26 cellular contexts compared by ENCODE assay signal in genomic region chr5:172724658-172725183, GRCh38.
"Had no signal": no experiment of that assay in that cellular context is flagged by ENCODE, and none has a peak within 500 bp of the region (broad histone marks: within the 10 kb centered on the region; RNA-seq: fewer than 3 reads in every experiment).

No MANE protein-coding gene starts in this region.

- H3K9me3 Mint-ChIP-seq: activated B cell treated with CpG ODN at 0.5 μM for 24 hours; activated T-cell treated with anti-CD3 and anti-CD28 coated beads, Interleukin-2, amount 50 U/mL, for 24 hours; activated T-helper 2 cell treated with anti-CD3 and anti-CD28 coated beads, Interferon-gamma antibody, Interleukin-2, Interleukin-4, amounts not matched to agents 10 μg/mL and 5 μg/mL and 100 μg/mL, durations not matched to agents 14 hours and 24 hours and 36 hours; central memory CD8-positive, alpha-beta T cell; memory B cell; nephron progenitor cell; stimulated activated naive B cell treated with anti-CD40 and anti-IgM and Interleukin-4, amounts not matched to agents 10 μg/mL and 1 μg/mL and 100 μg/mL, for 72 hours; T-helper 1 cell treated with Interleukin-12 subunit alpha and Interleukin-12 subunit beta and Interleukin-4 antibody, amounts not matched to agents 30 μg/mL and 1 μg/mL, for 36 hours had no signal

- H3K4me1 Mint-ChIP-seq: activated B cell treated with CpG ODN at 0.5 μM for 24 hours; memory B cell; stimulated activated naive B cell treated with anti-CD40 and anti-IgM and Interleukin-4, amounts not matched to agents 10 μg/mL and 1 μg/mL and 100 μg/mL, for 72 hours had no signal

- H3K27ac Mint-ChIP-seq: activated B cell treated with CpG ODN at 0.5 μM for 24 hours; activated CD4-positive, alpha-beta T cell treated with anti-CD3 and anti-CD28 coated beads for 36 hours; activated naive CD8-positive, alpha-beta T cell; activated T-cell treated with anti-CD3 and anti-CD28 coated beads, Interleukin-2, amount 50 U/mL, for 24 hours; activated T-helper 2 cell treated with anti-CD3 and anti-CD28 coated beads, Interferon-gamma antibody, Interleukin-2, Interleukin-4, amounts not matched to agents 10 μg/mL and 5 μg/mL and 100 μg/mL, durations not matched to agents 14 hours and 24 hours and 36 hours; memory B cell; nephron progenitor cell; stimulated activated naive B cell treated with anti-CD40 and anti-IgM and Interleukin-4, amounts not matched to agents 10 μg/mL and 1 μg/mL and 100 μg/mL, for 72 hours; T-helper 1 cell treated with Interleukin-12 subunit alpha and Interleukin-12 subunit beta and Interleukin-4 antibody, amounts not matched to agents 30 μg/mL and 1 μg/mL, for 36 hours had no signal

- H3K9me3 ChIP-seq: adrenal gland, ascending aorta, heart right ventricle had no signal

- H3K36me3 ChIP-seq: adrenal gland, ascending aorta, heart right ventricle had no signal

- H3K36me3 Mint-ChIP-seq: activated naive CD8-positive, alpha-beta T cell; memory B cell; stimulated activated naive B cell treated with anti-CD40 and anti-IgM and Interleukin-4, amounts not matched to agents 10 μg/mL and 1 μg/mL and 100 μg/mL, for 72 hours had no signal

- H3K4me3 ChIP-seq: adrenal gland, ascending aorta, coronary artery, heart right ventricle had no signal

- H3K4me3 Mint-ChIP-seq: activated B cell treated with CpG ODN at 0.5 μM for 24 hours; activated CD4-positive, alpha-beta T cell treated with anti-CD3 and anti-CD28 coated beads for 36 hours; activated naive CD8-positive, alpha-beta T cell; activated T-cell treated with anti-CD3 and anti-CD28 coated beads, Interleukin-2, amount 50 U/mL, for 24 hours; central memory CD8-positive, alpha-beta T cell; memory B cell; nephron progenitor cell; stimulated activated naive B cell treated with anti-CD40 and anti-IgM and Interleukin-4, amounts not matched to agents 10 μg/mL and 1 μg/mL and 100 μg/mL, for 72 hours; T-helper 1 cell treated with Interleukin-12 subunit alpha and Interleukin-12 subunit beta and Interleukin-4 antibody, amounts not matched to agents 30 μg/mL and 1 μg/mL, for 36 hours had no signal

- FAIRE-seq: small intestine had no signal

- ATAC-seq: activated CD4-positive, alpha-beta T cell treated with anti-CD3 and anti-CD28 coated beads for 36 hours; heart right ventricle; left ventricle myocardium superior; sciatic nerve; stimulated activated naive B cell treated with anti-CD40 and anti-IgM and Interleukin-4, amounts not matched to agents 10 μg/mL and 1 μg/mL and 100 μg/mL, for 72 hours had no signal

- H3K27ac ChIP-seq: ascending aorta, coronary artery, epithelial cell of prostate, heart right ventricle had no signal

- H3K27me3 ChIP-seq: adrenal gland, ascending aorta, heart right ventricle had no signal

- DNase-seq: activated B cell treated with CpG ODN at 0.5 μM for 24 hours; activated CD4-positive, alpha-beta T cell treated with anti-CD3 and anti-CD28 coated beads for 36 hours; activated CD4-positive, alpha-beta T cell treated with anti-CD3 and anti-CD28 coated beads, Interleukin-2, amount 50 U/mL, for 4 hours; activated CD8-positive, alpha-beta memory T cell treated with anti-CD3 and anti-CD28 coated beads for 24 hours; activated CD8-positive, alpha-beta memory T cell treated with anti-CD3 and anti-CD28 coated beads, Interleukin-2, amount 50 U/mL, for 4 hours; activated naive CD4-positive, alpha-beta T cell; activated T-cell treated with anti-CD3 and anti-CD28 coated beads, Interleukin-2, amount 50 U/mL, for 24 hours; heart right ventricle; kidney glomerular epithelial cell; left ventricle myocardium superior; nephron progenitor cell; small intestine; stimulated activated CD4-positive, alpha-beta T cell treated with anti-CD3 and anti-CD28 coated beads, Interleukin-15, amount 100 ng/mL, for 24 hours; stimulated activated CD4-positive, alpha-beta T cell treated with anti-CD3 and anti-CD28 coated beads, Interleukin-2, amount 100 ng/mL, for 48 hours; stimulated activated CD8-positive, alpha-beta memory T cell treated with anti-CD3 and anti-CD28 coated beads, Interleukin-4, amount 100 ng/mL, for 48 hours; stimulated activated naive B cell treated with anti-CD40 and anti-IgM and Interleukin-4, amounts not matched to agents 10 μg/mL and 1 μg/mL and 100 μg/mL, for 72 hours had no signal

- H3K27me3 Mint-ChIP-seq: activated CD4-positive, alpha-beta T cell treated with anti-CD3 and anti-CD28 coated beads for 36 hours; activated naive CD8-positive, alpha-beta T cell; activated T-cell treated with anti-CD3 and anti-CD28 coated beads, Interleukin-2, amount 50 U/mL, for 24 hours; central memory CD8-positive, alpha-beta T cell; stimulated activated naive B cell treated with anti-CD40 and anti-IgM and Interleukin-4, amounts not matched to agents 10 μg/mL and 1 μg/mL and 100 μg/mL, for 72 hours had no signal
